In the genomic region with DNA sequence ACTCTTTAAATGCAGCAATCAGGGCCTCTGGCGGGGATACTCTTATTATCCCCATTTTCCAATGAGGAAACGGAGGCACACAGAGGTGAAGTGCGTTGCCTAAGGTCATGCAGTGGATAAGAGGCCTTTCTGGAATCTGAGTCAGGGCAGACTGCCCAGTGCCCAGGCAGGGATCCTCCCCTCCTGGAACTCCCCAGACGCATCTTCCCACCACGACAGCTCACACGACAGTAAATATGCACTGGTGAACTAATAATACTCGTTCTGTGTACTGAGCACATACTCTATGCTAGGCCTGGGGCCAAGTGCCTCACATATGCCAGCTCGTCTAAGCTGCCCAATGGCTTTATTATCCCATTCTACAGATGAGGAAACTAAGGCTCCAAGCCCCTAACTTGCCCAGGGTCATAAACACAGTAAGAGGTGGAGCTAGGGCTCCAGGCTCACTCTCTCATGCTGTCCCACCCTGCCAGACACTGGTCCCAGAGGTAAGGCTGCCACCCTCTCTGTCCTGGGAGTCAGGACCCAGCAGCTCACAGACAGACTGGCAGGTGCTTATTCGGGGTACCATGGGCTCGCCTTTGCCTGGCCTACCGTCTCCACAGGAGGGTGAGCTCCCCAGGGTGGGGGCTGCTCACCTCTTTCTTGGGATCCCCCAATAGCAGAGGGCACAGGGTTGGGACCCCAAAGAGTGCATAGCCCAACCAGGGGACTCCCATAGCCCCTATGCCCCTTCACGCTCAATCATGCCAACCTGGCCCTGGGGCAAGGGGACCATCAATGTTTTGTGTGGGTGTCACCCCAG, we compare ENCODE assay signal across 13 cellular contexts. TPM values are rescaled to one million over a fixed set of nuclear protein-coding genes. Genes with fewer than 3 reads are reported as not detected.
DNase-seq lines count a peak whose midpoint lies in the region; ATAC-seq, FAIRE-seq and TF ChIP-seq lines count a peak whose summit lies in the region.
"Had no signal": no experiment of that assay in that cellular context is flagged by ENCODE, and none has a peak within 500 bp of the region (broad histone marks: within the 10 kb centered on the region; RNA-seq: fewer than 3 reads in every experiment).

No MANE protein-coding gene starts in this region.

- TF ChIP-seq CTCF in kidney (IDR thresholded peaks at IDR 0.05; ENCODE audit: borderline replicate concordance, extremely low read depth, insufficient read depth): no peak

- DNase-seq in stimulated activated naive CD8-positive, alpha-beta T cell treated with anti-CD3 and anti-CD28 coated beads, Interleukin-15, Interleukin-2, amounts not matched to agents 100 U/mL and 50 U/mL, for 24 hours: no peak
- DNase-seq in activated T-helper 1 cell treated with anti-CD3 and anti-CD28 coated beads, Interleukin-12 subunit alpha, Interleukin-12 subunit beta, Interleukin-2, Interleukin-4 antibody, amounts not matched to agents 30 ng/mL and 10 ng/mL and 1 ng/mL, durations not matched to agents 14 hours and 24 hours and 36 hours (ENCODE audit: low spot score): no peak
- DNase-seq in kidney (peak; percentile 59), urothelium cell line (ENCODE audit: low spot score) (no peak), NCI-H510A (lab: John Stamatoyannopoulos, UW) (no peak)
- DNase-seq: RPMI8226 had no signal

- H3K27ac ChIP-seq in kidney (ENCODE audit: low read depth in 2 of 2, low read length in 2 of 2): no peak overlapping the region
- H3K27ac ChIP-seq: parathyroid adenoma had no signal

- no peaks in the 10 kb centered on the region for H3K27me3 Mint-ChIP-seq in stimulated activated naive CD8-positive, alpha-beta T cell treated with anti-CD3 and anti-CD28 coated beads, Interleukin-15, Interleukin-2, amounts not matched to agents 100 ng/mL and 50 ng/mL, for 24 hours
- no peaks in the 10 kb centered on the region for H3K27me3 Mint-ChIP-seq in activated T-helper 1 cell treated with anti-CD3 and anti-CD28 coated beads, Interleukin-12 subunit alpha, Interleukin-12 subunit beta, Interleukin-2, Interleukin-4 antibody, amounts not matched to agents 30 ng/mL and 10 ng/mL and 1 ng/mL, durations not matched to agents 14 hours and 24 hours and 36 hours (ENCODE audit: insufficient read depth)

- H3K4me1 Mint-ChIP-seq in stimulated activated naive CD8-positive, alpha-beta T cell treated with anti-CD3 and anti-CD28 coated beads, Interleukin-15, Interleukin-2, amounts not matched to agents 100 ng/mL and 50 ng/mL, for 24 hours (ENCODE audit: low read depth): peaks cover 79% of the 10 kb centered on the region
- H3K4me1 Mint-ChIP-seq in activated T-helper 1 cell treated with anti-CD3 and anti-CD28 coated beads, Interleukin-12 subunit alpha, Interleukin-12 subunit beta, Interleukin-2, Interleukin-4 antibody, amounts not matched to agents 30 ng/mL and 10 ng/mL and 1 ng/mL, durations not matched to agents 14 hours and 24 hours and 36 hours (ENCODE audit: low read depth): peaks cover 81% of the 10 kb centered on the region

- no peaks in the 10 kb centered on the region for H3K4me1 ChIP-seq in kidney (ENCODE audit: control insufficient read depth in 1 of 2, insufficient read depth in 1 of 2, low read depth in 1 of 2, low read length in 2 of 2)
- H3K4me1 ChIP-seq: parathyroid adenoma had no signal

- intact Hi-C loops in activated T-helper 1 cell treated with anti-CD3 and anti-CD28 coated beads, Interleukin-12 subunit alpha, Interleukin-12 subunit beta, Interleukin-2, Interleukin-4 antibody, amounts not matched to agents 30 ng/mL and 10 ng/mL and 1 ng/mL, durations not matched to agents 14 hours and 24 hours and 36 hours (cut with micrococcal nuclease): no loop called here
- intact Hi-C loops in kidney (cut with DNase I): no loop called here

- H3K27ac Mint-ChIP-seq in stimulated activated naive CD8-positive, alpha-beta T cell treated with anti-CD3 and anti-CD28 coated beads, Interleukin-15, Interleukin-2, amounts not matched to agents 100 ng/mL and 50 ng/mL, for 24 hours: peak overlapping the region; percentile 99
- peak overlapping the region; percentile 93 for H3K27ac Mint-ChIP-seq in activated T-helper 1 cell treated with anti-CD3 and anti-CD28 coated beads, Interleukin-12 subunit alpha, Interleukin-12 subunit beta, Interleukin-2, Interleukin-4 antibody, amounts not matched to agents 30 ng/mL and 10 ng/mL and 1 ng/mL, durations not matched to agents 14 hours and 24 hours and 36 hours

- peaks cover 30% of the 10 kb centered on the region for H3K36me3 Mint-ChIP-seq in stimulated activated naive CD8-positive, alpha-beta T cell treated with anti-CD3 and anti-CD28 coated beads, Interleukin-15, Interleukin-2, amounts not matched to agents 100 ng/mL and 50 ng/mL, for 24 hours (ENCODE audit: low read depth)
- H3K36me3 Mint-ChIP-seq in activated T-helper 1 cell treated with anti-CD3 and anti-CD28 coated beads, Interleukin-12 subunit alpha, Interleukin-12 subunit beta, Interleukin-2, Interleukin-4 antibody, amounts not matched to agents 30 ng/mL and 10 ng/mL and 1 ng/mL, durations not matched to agents 14 hours and 24 hours and 36 hours (ENCODE audit: low read depth): peaks cover 60% of the 10 kb centered on the region

- FAIRE-seq in kidney (lab: Jason Lieb, UNC) (no peak), urothelium cell line (lab: Jason Lieb, UNC) (peak; percentile 13)
- FAIRE-seq: HTR-8/SVneo had no signal

- H3K9ac ChIP-seq in kidney (ENCODE audit: low read length in 2 of 2): no peak overlapping the region
- H3K9ac ChIP-seq: parathyroid adenoma had no signal

- H3K9me3 Mint-ChIP-seq in stimulated activated naive CD8-positive, alpha-beta T cell treated with anti-CD3 and anti-CD28 coated beads, Interleukin-15, Interleukin-2, amounts not matched to agents 100 ng/mL and 50 ng/mL, for 24 hours: peaks cover 4% of the 10 kb centered on the region
- peaks cover 11% of the 10 kb centered on the region for H3K9me3 Mint-ChIP-seq in activated T-helper 1 cell treated with anti-CD3 and anti-CD28 coated beads, Interleukin-12 subunit alpha, Interleukin-12 subunit beta, Interleukin-2, Interleukin-4 antibody, amounts not matched to agents 30 ng/mL and 10 ng/mL and 1 ng/mL, durations not matched to agents 14 hours and 24 hours and 36 hours

- no peaks in the 10 kb centered on the region for H3K9me3 ChIP-seq in kidney (ENCODE audit: control insufficient read depth in 1 of 2, low read length in 2 of 2)

- H3K4me3 Mint-ChIP-seq in stimulated activated naive CD8-positive, alpha-beta T cell treated with anti-CD3 and anti-CD28 coated beads, Interleukin-15, Interleukin-2, amounts not matched to agents 100 ng/mL and 50 ng/mL, for 24 hours: peak overlapping the region; percentile 84
- peak overlapping the region; percentile 92 for H3K4me3 Mint-ChIP-seq in activated T-helper 1 cell treated with anti-CD3 and anti-CD28 coated beads, Interleukin-12 subunit alpha, Interleukin-12 subunit beta, Interleukin-2, Interleukin-4 antibody, amounts not matched to agents 30 ng/mL and 10 ng/mL and 1 ng/mL, durations not matched to agents 14 hours and 24 hours and 36 hours

- no peak overlapping the region for H3K4me3 ChIP-seq in kidney (ENCODE audit: low read length in 2 of 2)

- no peaks in the 10 kb centered on the region for H3K36me3 ChIP-seq in kidney (ENCODE audit: control insufficient read depth in 1 of 2, insufficient read depth in 2 of 2, low read length in 2 of 2)

- ATAC-seq in stimulated activated naive CD8-positive, alpha-beta T cell treated with anti-CD3 and anti-CD28 coated beads, Interleukin-15, Interleukin-2, amounts not matched to agents 100 U/mL and 50 U/mL, for 24 hours: no peak
- no peak for ATAC-seq in HG02870 (IDR thresholded peaks at IDR 0.05; ENCODE audit: unreplicated experiment)
- ATAC-seq in GM18517 (IDR thresholded peaks at IDR 0.05; ENCODE audit: unreplicated experiment): no peak

RNA-seq across cellular contexts. Expression of gene IL2RB, which starts 2.3 kb away (rescaled TPM):
- total RNA-seq in activated T-helper 1 cell treated with anti-CD3 and anti-CD28 coated beads, Interleukin-12 subunit alpha, Interleukin-12 subunit beta, Interleukin-2, Interleukin-4 antibody, amounts not matched to agents 30 ng/mL and 10 ng/mL and 1 ng/mL, durations not matched to agents 14 hours and 24 hours and 36 hours: 273 and 278 TPM in 2 replicates
- 7.6 TPM for total RNA-seq in kidney
- polyA plus RNA-seq in kidney (ENCODE audit: insufficient read depth, low read depth, low replicate concordance): 0.32 TPM

RNA-seq across cellular contexts. Expression of gene TMPRSS6, which starts 37.9 kb away (rescaled TPM):
- total RNA-seq in activated T-helper 1 cell treated with anti-CD3 and anti-CD28 coated beads, Interleukin-12 subunit alpha, Interleukin-12 subunit beta, Interleukin-2, Interleukin-4 antibody, amounts not matched to agents 30 ng/mL and 10 ng/mL and 1 ng/mL, durations not matched to agents 14 hours and 24 hours and 36 hours: 2.3 and 3.3 TPM in 2 replicates
- total RNA-seq in kidney: 1.4 TPM
- not detected for polyA plus RNA-seq in kidney (ENCODE audit: insufficient read depth, low read depth, low replicate concordance)
- total RNA-seq: cerebellum had no signal
- polyA plus RNA-seq: BJ had no signal

RNA-seq across cellular contexts. Expression of gene C1QTNF6, which starts 40.7 kb away (rescaled TPM):
- total RNA-seq in activated T-helper 1 cell treated with anti-CD3 and anti-CD28 coated beads, Interleukin-12 subunit alpha, Interleukin-12 subunit beta, Interleukin-2, Interleukin-4 antibody, amounts not matched to agents 30 ng/mL and 10 ng/mL and 1 ng/mL, durations not matched to agents 14 hours and 24 hours and 36 hours: 4.8 and 4.9 TPM in 2 replicates
- total RNA-seq in kidney: 8.0 TPM
- 3.2 TPM for polyA plus RNA-seq in kidney (ENCODE audit: insufficient read depth, low read depth, low replicate concordance)

Comparison
In these comparisons a context has a peak if more than half of its experiments do, and no peak if none do; other contexts are left out.
1. RNA of gene IL2RB, which starts 2.3 kb away (total RNA-seq): 273 to 278 TPM in activated T-helper 1 cell treated with anti-CD3 and anti-CD28 coated beads, Interleukin-12 subunit alpha, Interleukin-12 subunit beta, Interleukin-2, Interleukin-4 antibody, amounts not matched to agents 30 ng/mL and 10 ng/mL and 1 ng/mL, durations not matched to agents 14 hours and 24 hours and 36 hours; 7.6 TPM in kidney (single experiment); every median in the first group is over 10 times any median in the second.